ENCODE assay signal across 14 cellular contexts in the genomic region with DNA sequence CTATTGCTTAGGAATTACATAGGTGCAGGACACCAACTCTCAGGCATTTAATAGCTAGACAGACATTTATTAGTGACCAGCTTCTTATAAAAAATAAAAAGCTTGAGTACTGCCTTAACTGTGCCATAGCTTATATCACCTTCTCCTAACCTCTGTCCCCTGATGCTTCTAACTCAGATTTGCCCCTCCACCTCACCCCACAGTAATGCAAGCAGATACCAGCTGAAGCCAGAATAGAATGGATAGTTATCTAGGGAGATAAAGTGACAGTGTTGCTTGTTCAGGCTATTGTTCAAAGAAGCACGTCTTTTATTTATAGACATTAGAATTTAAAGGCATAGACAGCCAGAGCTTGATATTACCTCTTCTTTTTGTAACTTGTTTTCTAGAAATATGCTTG.
A peak's percentile ranks its signal among the peaks of the same experiment; 100 is the strongest.
DNase-seq lines count a peak whose midpoint lies in the region; TF ChIP-seq lines count a peak whose summit lies in the region.
"Had no signal": no experiment of that assay in that cellular context is flagged by ENCODE, and none has a peak within 500 bp of the region (broad histone marks: within the 10 kb centered on the region; RNA-seq: fewer than 3 reads in every experiment).

No MANE protein-coding gene starts in this region.

- H3F3A ChIP-seq in DOHH2 (ENCODE audit: control insufficient read depth, insufficient read depth) = peaks cover 6% of the 10 kb centered on the region; the same call in 1 of the 2 replicates

- no peaks in the 10 kb centered on the region for H3K27me3 ChIP-seq in DOHH2 (ENCODE audit: control insufficient read depth, low read length)
- H3K27me3 ChIP-seq in iPS-20b (ENCODE audit: insufficient read depth, low read length) = no peaks in the 10 kb centered on the region
- H3K27me3 ChIP-seq: uterus had no signal

- H3K79me2 ChIP-seq in DOHH2 (ENCODE audit: control insufficient read depth, low read length) = no peaks in the 10 kb centered on the region

- H3K27ac ChIP-seq in DOHH2 (ENCODE audit: low read depth, low read length) (peak overlapping the region; percentile 41), iPS-20b (ENCODE audit: low read length) (no peak overlapping the region)
- H3K27ac ChIP-seq: uterus had no signal

- H3K4me3 ChIP-seq in DOHH2 (ENCODE audit: low read length) = peak overlapping the region; percentile 51
- H3K4me3 ChIP-seq in iPS-20b (ENCODE audit: low read length) = no peak overlapping the region
- H3K4me3 ChIP-seq: uterus had no signal

- H4K20me1 ChIP-seq in DOHH2 (ENCODE audit: control insufficient read depth, insufficient read depth, low read depth, low read length) = no peaks in the 10 kb centered on the region

- peak; percentile 27 for DNase-seq in COLO668 (lab: John Stamatoyannopoulos, UW; ENCODE audit: unreplicated experiment)
- DNase-seq in NCI-H2107 (lab: John Stamatoyannopoulos, UW) = peak; percentile 18
- DNase-seq in cortex of kidney (lab: John Stamatoyannopoulos, UW) = no peak
- no peak for DNase-seq in stimulated activated CD4-positive, alpha-beta T cell treated with anti-CD3 and anti-CD28 coated beads, Interleukin-15, amount 100 ng/mL, for 24 hours
- DNase-seq in NOMO-1 (lab: John Stamatoyannopoulos, UW; ENCODE audit: unreplicated experiment in 2 of 2) = no peak
- DNase-seq: activated CD4-positive, alpha-beta T cell treated with anti-CD3 and anti-CD28 coated beads, Interleukin-2, amount 50 U/mL, for 48 hours; activated naive CD4-positive, alpha-beta T cell; activated T-cell treated with anti-CD3 and anti-CD28 coated beads for 4 hours; head of caudate nucleus; NCI-H187 treated with DMSO at 0.1 percent for 48 hours; stimulated activated CD8-positive, alpha-beta memory T cell treated with anti-CD3 and anti-CD28 coated beads, Interleukin-4, amount 100 ng/mL, for 48 hours; uterus had no signal

- H3K9ac ChIP-seq in iPS-20b (ENCODE audit: low read depth, low read length) = 0 out of 2 replicates have a peak overlapping the region, but pooled peaks have one; percentile 6

- H3K36me3 ChIP-seq in DOHH2 (ENCODE audit: control insufficient read depth, low read length) = no peaks in the 10 kb centered on the region
- H3K36me3 ChIP-seq in iPS-20b (ENCODE audit: insufficient read depth, low read depth, low read length) = no peaks in the 10 kb centered on the region
- H3K36me3 ChIP-seq: uterus had no signal

- peak overlapping the region; percentile 68 for H3K4me2 ChIP-seq in DOHH2 (ENCODE audit: low read length)

- TF ChIP-seq CTCF in DOHH2 (IDR thresholded peaks at IDR 0.05; ENCODE audit: low read depth, low read length, poor library complexity, severe bottlenecking) = no peak

- H3K4me1 ChIP-seq in DOHH2 (ENCODE audit: control insufficient read depth, low read length) (peaks cover 45% of the 10 kb centered on the region), iPS-20b (ENCODE audit: insufficient read depth, low read length) (peaks cover 16% of the 10 kb centered on the region; the same call in 1 of the 2 replicates)
- H3K4me1 ChIP-seq: uterus had no signal

- H3K9me3 ChIP-seq in DOHH2 (ENCODE audit: control insufficient read depth, insufficient read depth, low read length) (no peaks in the 10 kb centered on the region), iPS-20b (ENCODE audit: insufficient read depth, low read depth, low read length) (no peaks in the 10 kb centered on the region)
- H3K9me3 ChIP-seq: uterus had no signal

- no peaks in the 10 kb centered on the region for H3K9me2 ChIP-seq in DOHH2 (replicated peaks; ENCODE audit: control insufficient read depth, low read length)

Comparison
In these comparisons a context has a peak if more than half of its experiments do, and no peak if none do; other contexts are left out.
1. DNase-seq: peak in COLO668 (single experiment) and NCI-H2107 (single experiment); none in cortex of kidney (single experiment), stimulated activated CD4-positive, alpha-beta T cell treated with anti-CD3 and anti-CD28 coated beads, Interleukin-15, amount 100 ng/mL, for 24 hours (single experiment) and NOMO-1 (0 of 2).